In genomic region chr20:36823126-36823525, GRCh38 we compare ENCODE assay signal across 19 cellular contexts. TPM values are rescaled to one million over a fixed set of nuclear protein-coding genes. Genes with fewer than 3 reads are reported as not detected.
DNase-seq lines count a peak whose midpoint lies in the region; ATAC-seq and TF ChIP-seq lines count a peak whose summit lies in the region.
"Had no signal": no experiment of that assay in that cellular context is flagged by ENCODE, and none has a peak within 500 bp of the region (broad histone marks: within the 10 kb centered on the region; RNA-seq: fewer than 3 reads in every experiment).

No MANE protein-coding gene starts in this region.

- H3K4me1 ChIP-seq in GM23338 (ENCODE audit: insufficient read depth) (peaks cover 21% of the 10 kb centered on the region), esophagus (ENCODE audit: control insufficient read depth in 2 of 2, insufficient read depth in 2 of 2, low read length in 1 of 2) (peaks cover 6 to 13% of the 10 kb centered on the region in 2 donors), rectal smooth muscle tissue (ENCODE audit: control insufficient read depth, insufficient read depth, low read length) (peaks cover 21% of the 10 kb centered on the region)

- ATAC-seq in GM23338 = no peak
- ATAC-seq in HG03039 (IDR thresholded peaks at IDR 0.05; ENCODE audit: unreplicated experiment) = no peak
- ATAC-seq in HG03521 (IDR thresholded peaks at IDR 0.05; ENCODE audit: unreplicated experiment) = no peak
- ATAC-seq in GM21390 (IDR thresholded peaks at IDR 0.05; ENCODE audit: unreplicated experiment) = no peak
- ATAC-seq: stimulated activated memory B cell treated with anti-CD40 and anti-IgM and Interleukin-4, amounts not matched to agents 10 μg/mL and 1 μg/mL and 100 μg/mL, for 72 hours had no signal

- no peaks in the 10 kb centered on the region for H3K27me3 ChIP-seq in GM23338 (ENCODE audit: insufficient read depth)
- H3K27me3 ChIP-seq in esophagus (ENCODE audit: control insufficient read depth in 1 of 2, insufficient read depth in 2 of 2, low read length in 2 of 2) = no peaks in the 10 kb centered on the region
- H3K27me3 ChIP-seq in rectal smooth muscle tissue (ENCODE audit: control insufficient read depth, insufficient read depth, low read length) = no peaks in the 10 kb centered on the region
- H3K27me3 ChIP-seq: SJSA1 had no signal

- peaks cover 19% of the 10 kb centered on the region for H3K4me1 Mint-ChIP-seq in GM23338
- peaks cover 11% of the 10 kb centered on the region for H3K4me1 Mint-ChIP-seq in activated T-helper 2 cell treated with anti-CD3 and anti-CD28 coated beads, Interferon-gamma antibody, Interleukin-2, Interleukin-4, amounts not matched to agents 10 μg/mL and 5 μg/mL and 100 μg/mL, durations not matched to agents 14 hours and 24 hours and 36 hours (ENCODE audit: low read depth)
- H3K4me1 Mint-ChIP-seq: activated naive CD4-positive, alpha-beta T cell treated with anti-CD3 and anti-CD28 coated beads, Interleukin-2, amount 50 U/mL, for 24 hours had no signal

- no peak overlapping the region for H3K9ac ChIP-seq in rectal smooth muscle tissue (ENCODE audit: low read length)

- TF ChIP-seq CTCF in GM23338 (conservative IDR thresholded peaks at IDR 0.05; ENCODE audit: low read depth in 2 of 2) = no peak

- DNase-seq in GM23338 (ENCODE audit: low spot score) (no peak), NCI-H69 (lab: John Stamatoyannopoulos, UW) (peak; percentile 17)
- no peak for DNase-seq in activated T-helper 2 cell treated with anti-CD3 and anti-CD28 coated beads, Interferon-gamma antibody, Interleukin-2, Interleukin-4, amounts not matched to agents 10 μg/mL and 5 μg/mL and 100 μg/mL, durations not matched to agents 14 hours and 24 hours and 36 hours (ENCODE audit: low spot score)
- DNase-seq: activated CD4-positive, alpha-beta T cell treated with anti-CD3 and anti-CD28 coated beads for 4 hours; activated CD8-positive, alpha-beta memory T cell treated with anti-CD3 and anti-CD28 coated beads, Interleukin-2, amount 50 U/mL, for 48 hours; AML-193; NCI-H1048; NCI-H226 had no signal

- H3K27ac ChIP-seq in GM23338 (ENCODE audit: low read depth) (peak overlapping the region; percentile 39; the same call in 1 of the 2 replicates), esophagus (ENCODE audit: low read depth in 2 of 2, low read length in 1 of 2) (peak overlapping the region; percentile 27 to 32), rectal smooth muscle tissue (ENCODE audit: low read depth, low read length) (peak overlapping the region; percentile 69)
- H3K27ac ChIP-seq: SJSA1 had no signal

- H3K9me3 ChIP-seq in esophagus (ENCODE audit: control insufficient read depth in 2 of 2, insufficient read depth in 1 of 2, low read depth in 1 of 2, low read length in 1 of 2) = peaks cover 0 to 1% of the 10 kb centered on the region in 2 donors
- H3K9me3 ChIP-seq: SJSA1 had no signal

- no peaks in the 10 kb centered on the region for H4K20me1 ChIP-seq in GM23338 (replicated peaks; ENCODE audit: insufficient read depth)

- 27 to 40% methylated on average over 5 of the region's 5 CpGs for WGBS in esophagus, 2 donors

- H3F3A ChIP-seq in GM23338 (replicated peaks; ENCODE audit: low read depth) = 0 out of 2 replicates have a peak, but pooled peaks cover 5% of the 10 kb centered on the region

- no peak overlapping the region for H2AFZ ChIP-seq in GM23338

- intact Hi-C loops in activated T-helper 2 cell treated with anti-CD3 and anti-CD28 coated beads, Interferon-gamma antibody, Interleukin-2, Interleukin-4, amounts not matched to agents 10 μg/mL and 5 μg/mL and 100 μg/mL, durations not matched to agents 14 hours and 24 hours and 36 hours (cut with micrococcal nuclease) = no loop called here

- peaks cover 26% of the 10 kb centered on the region for H3K36me3 Mint-ChIP-seq in GM23338 (ENCODE audit: low read depth)
- H3K36me3 Mint-ChIP-seq in activated T-helper 2 cell treated with anti-CD3 and anti-CD28 coated beads, Interferon-gamma antibody, Interleukin-2, Interleukin-4, amounts not matched to agents 10 μg/mL and 5 μg/mL and 100 μg/mL, durations not matched to agents 14 hours and 24 hours and 36 hours (ENCODE audit: low read depth) = no peaks in the 10 kb centered on the region
- H3K36me3 Mint-ChIP-seq: activated naive CD4-positive, alpha-beta T cell treated with anti-CD3 and anti-CD28 coated beads, Interleukin-2, amount 50 U/mL, for 24 hours had no signal

- no peaks in the 10 kb centered on the region for H3K9me3 Mint-ChIP-seq in GM23338
- H3K9me3 Mint-ChIP-seq in activated T-helper 2 cell treated with anti-CD3 and anti-CD28 coated beads, Interferon-gamma antibody, Interleukin-2, Interleukin-4, amounts not matched to agents 10 μg/mL and 5 μg/mL and 100 μg/mL, durations not matched to agents 14 hours and 24 hours and 36 hours = no peaks in the 10 kb centered on the region
- H3K9me3 Mint-ChIP-seq: activated naive CD4-positive, alpha-beta T cell treated with anti-CD3 and anti-CD28 coated beads, Interleukin-2, amount 50 U/mL, for 24 hours; IgD-negative memory B cell; stimulated activated memory B cell treated with anti-CD40 and anti-IgM and Interleukin-4, amounts not matched to agents 10 μg/mL and 1 μg/mL and 100 μg/mL, for 72 hours; T-helper 2 cell treated with Interferon-gamma antibody and Interleukin-4, amounts not matched to agents 5 μg/mL and 100 μg/mL, for 36 hours had no signal

- peaks cover 7% of the 10 kb centered on the region for H3K27me3 Mint-ChIP-seq in GM23338 (ENCODE audit: insufficient read depth, low read depth, poor library complexity)
- H3K27me3 Mint-ChIP-seq in activated T-helper 2 cell treated with anti-CD3 and anti-CD28 coated beads, Interferon-gamma antibody, Interleukin-2, Interleukin-4, amounts not matched to agents 10 μg/mL and 5 μg/mL and 100 μg/mL, durations not matched to agents 14 hours and 24 hours and 36 hours (ENCODE audit: low read depth) = no peaks in the 10 kb centered on the region
- H3K27me3 Mint-ChIP-seq: activated naive CD4-positive, alpha-beta T cell treated with anti-CD3 and anti-CD28 coated beads, Interleukin-2, amount 50 U/mL, for 24 hours; IgD-negative memory B cell; stimulated activated memory B cell treated with anti-CD40 and anti-IgM and Interleukin-4, amounts not matched to agents 10 μg/mL and 1 μg/mL and 100 μg/mL, for 72 hours had no signal

- no peak overlapping the region for H3K4me3 Mint-ChIP-seq in GM23338
- no peak overlapping the region for H3K4me3 Mint-ChIP-seq in activated T-helper 2 cell treated with anti-CD3 and anti-CD28 coated beads, Interferon-gamma antibody, Interleukin-2, Interleukin-4, amounts not matched to agents 10 μg/mL and 5 μg/mL and 100 μg/mL, durations not matched to agents 14 hours and 24 hours and 36 hours (ENCODE audit: low read depth)
- H3K4me3 Mint-ChIP-seq: activated naive CD4-positive, alpha-beta T cell treated with anti-CD3 and anti-CD28 coated beads, Interleukin-2, amount 50 U/mL, for 24 hours; IgD-negative memory B cell; stimulated activated memory B cell treated with anti-CD40 and anti-IgM and Interleukin-4, amounts not matched to agents 10 μg/mL and 1 μg/mL and 100 μg/mL, for 72 hours; T-helper 2 cell treated with Interferon-gamma antibody and Interleukin-4, amounts not matched to agents 5 μg/mL and 100 μg/mL, for 36 hours had no signal

- H3K9me2 ChIP-seq in GM23338 (ENCODE audit: insufficient read depth) = no peaks in the 10 kb centered on the region

- H3K79me2 ChIP-seq in GM23338 (replicated peaks; ENCODE audit: insufficient read depth) = no peaks in the 10 kb centered on the region

- no peaks in the 10 kb centered on the region for H3K36me3 ChIP-seq in GM23338 (ENCODE audit: insufficient read depth)
- peaks cover under 1 to 12% of the 10 kb centered on the region in 2 donors for H3K36me3 ChIP-seq in esophagus (ENCODE audit: control insufficient read depth in 2 of 2, insufficient read depth in 2 of 2, low read length in 1 of 2)
- peaks cover 7% of the 10 kb centered on the region for H3K36me3 ChIP-seq in rectal smooth muscle tissue (ENCODE audit: control insufficient read depth, insufficient read depth, low read length)

- H3K4me3 ChIP-seq in GM23338 = no peak overlapping the region
- H3K4me3 ChIP-seq in esophagus (ENCODE audit: low read depth in 1 of 2, low read length in 2 of 2) = no peak overlapping the region
- H3K4me3 ChIP-seq in rectal smooth muscle tissue (ENCODE audit: low read length) = no peak overlapping the region
- H3K4me3 ChIP-seq: SJSA1 had no signal

- no peak overlapping the region for H3K4me2 ChIP-seq in GM23338

- H3K27ac Mint-ChIP-seq in GM23338 = peak overlapping the region; percentile 54; the same call in 1 of the 2 replicates
- H3K27ac Mint-ChIP-seq in activated T-helper 2 cell treated with anti-CD3 and anti-CD28 coated beads, Interferon-gamma antibody, Interleukin-2, Interleukin-4, amounts not matched to agents 10 μg/mL and 5 μg/mL and 100 μg/mL, durations not matched to agents 14 hours and 24 hours and 36 hours = no peak overlapping the region
- H3K27ac Mint-ChIP-seq: activated naive CD4-positive, alpha-beta T cell treated with anti-CD3 and anti-CD28 coated beads, Interleukin-2, amount 50 U/mL, for 24 hours; IgD-negative memory B cell; stimulated activated memory B cell treated with anti-CD40 and anti-IgM and Interleukin-4, amounts not matched to agents 10 μg/mL and 1 μg/mL and 100 μg/mL, for 72 hours; T-helper 2 cell treated with Interferon-gamma antibody and Interleukin-4, amounts not matched to agents 5 μg/mL and 100 μg/mL, for 36 hours had no signal

TF ChIP-seq in GM23338, 12 proteins besides CTCF, POLR2A, EP300 and RAD21 (continues in another document):
- TF ChIP-seq ETS1 (IDR thresholded peaks at IDR 0.05) = no peak
- no peak for TF ChIP-seq POLR2AphosphoS5 (IDR thresholded peaks at IDR 0.05; ENCODE audit: low read depth)

RNA-seq across cellular contexts. Expression of gene DSN1, which starts 49.6 kb away (rescaled TPM):
- total RNA-seq in GM23338 (2014; rRNA removed; shearing (Covaris generic)) = 25.0 and 26.4 TPM in 2 replicates
- 19.4 and 20.4 TPM in 2 replicates for polyA plus RNA-seq in GM23338 (2016; fragmentation: Nextera tagmentation; extraction: Ambion mirVana)
- polyA plus RNA-seq in esophagus = 1 to 10 TPM; 7.6 to 9.4 TPM
- 24.0 and 28.6 TPM in 2 replicates for total RNA-seq in activated T-helper 2 cell treated with anti-CD3 and anti-CD28 coated beads, Interferon-gamma antibody, Interleukin-2, Interleukin-4, amounts not matched to agents 10 μg/mL and 5 μg/mL and 100 μg/mL, durations not matched to agents 14 hours and 24 hours and 36 hours

RNA-seq across cellular contexts. Expression of gene TLDC2, which starts 52.8 kb away (rescaled TPM):
- 0.38 and 0.85 TPM in 2 replicates for total RNA-seq in GM23338 (2014; rRNA removed; shearing (Covaris generic))
- polyA plus RNA-seq in GM23338 (2016; fragmentation: Nextera tagmentation; extraction: Ambion mirVana) (0.16 and 0.28 TPM in 2 replicates), esophagus (under 1 TPM; 0.16 to 0.29 TPM)
- total RNA-seq in activated T-helper 2 cell treated with anti-CD3 and anti-CD28 coated beads, Interferon-gamma antibody, Interleukin-2, Interleukin-4, amounts not matched to agents 10 μg/mL and 5 μg/mL and 100 μg/mL, durations not matched to agents 14 hours and 24 hours and 36 hours = not detected in 2 replicates
- total RNA-seq: mesenteric fat pad, SJSA1 had no signal
- polyA plus RNA-seq: IgD-negative memory B cell had no signal
